In genomic region chr4:59086410-59086809, GRCh38 we compare ENCODE assay signal across 34 cellular contexts.
"Had no signal": no experiment of that assay in that cellular context is flagged by ENCODE, and none has a peak within 500 bp of the region (broad histone marks: within the 10 kb centered on the region; RNA-seq: fewer than 3 reads in every experiment).

No MANE protein-coding gene starts in this region.

- DNase-seq: Karpas-422, Kasumi-1, MG63, MM.1S, MV-4-11, NCI-H1048, NCI-H1092, NCI-H1092 treated with DMSO at 0.1 percent for 48 hours, NCI-H1105, NCI-H1105 treated with DMSO at 0.1 percent for 48 hours, NCI-H1417, NCI-H1417 treated with DMSO at 0.1 percent for 48 hours, NCI-H1436, NCI-H1436 treated with DMSO at 0.1 percent for 48 hours, NCI-H146, NCI-H1694, NCI-H1694 treated with DMSO at 0.1 percent for 48 hours, NCI-H187, NCI-H187 treated with DMSO at 0.1 percent for 48 hours, NCI-H1930, NCI-H2029, NCI-H2029 treated with DMSO at 0.1 percent for 48 hours, NCI-H2081, NCI-H2081 treated with DMSO at 0.1 percent for 48 hours, NCI-H2107, NCI-H2171, NCI-H2171 treated with DMSO at 0.1 percent for 48 hours, NCI-H2227 treated with DMSO at 0.1 percent for 48 hours, NCI-H226, NCI-H345, NCI-H446, NCI-H446 treated with DMSO at 0.1 percent for 48 hours, NCI-H510A, NCI-H510A treated with DMSO at 0.1 percent for 48 hours had no signal

- H3K4me3 ChIP-seq: MG63 had no signal

- H3K36me3 ChIP-seq: MG63 had no signal

- H3K9me3 ChIP-seq: MG63 had no signal
